14 cellular contexts compared by ENCODE assay signal in genomic region chr14:53619625-53620324, GRCh38.
DNase-seq lines count a peak whose midpoint lies in the region; ATAC-seq and TF ChIP-seq lines count a peak whose summit lies in the region.
"Had no signal": no experiment of that assay in that cellular context is flagged by ENCODE, and none has a peak within 500 bp of the region (broad histone marks: within the 10 kb centered on the region; RNA-seq: fewer than 3 reads in every experiment).

No MANE protein-coding gene starts in this region.

- peak; percentile 78 for ATAC-seq in sciatic nerve

- peaks cover 8% of the 10 kb centered on the region for H3K4me1 ChIP-seq in suprapubic skin
- H3K4me1 ChIP-seq: SJSA1 had no signal

- H3K36me3 ChIP-seq in suprapubic skin, result no peaks in the 10 kb centered on the region
- H3K36me3 ChIP-seq: SJSA1, vagina had no signal

- TF ChIP-seq CTCF in suprapubic skin (IDR thresholded peaks at IDR 0.05), result no peak

- WGBS in suprapubic skin, result 62% methylated on average over 5 of the region's 5 CpGs

- TF ChIP-seq POLR2A in suprapubic skin (IDR thresholded peaks at IDR 0.05), result no peak

- H3K27me3 ChIP-seq in suprapubic skin, result peaks cover 2% of the 10 kb centered on the region
- H3K27me3 ChIP-seq: vagina had no signal

- DNase-seq in ELF-1 (ENCODE audit: low read depth, low spot score), result peak; percentile 27
- peak; percentile 58 for DNase-seq in amniotic epithelial cell (ENCODE audit: low read depth)
- peak; percentile 53 for DNase-seq in glomerular visceral epithelial cell (ENCODE audit: extremely low spot score)
- no peak for DNase-seq in sciatic nerve (ENCODE audit: low spot score)
- DNase-seq in effector CD4-positive, alpha-beta T cell, result no peak
- DNase-seq in SKM-1 (lab: John Stamatoyannopoulos, UW; ENCODE audit: unreplicated experiment), result no peak
- no peak for DNase-seq in suprapubic skin (ENCODE audit: low spot score in 2 of 2)
- DNase-seq in NCI-H526 (lab: John Stamatoyannopoulos, UW), result no peak
- DNase-seq: activated CD4-positive, CD25-positive, alpha-beta regulatory T cell; CD8-positive, alpha-beta memory T cell; hypothalamus; NCI-H446 treated with DMSO at 0.1 percent for 48 hours had no signal

- TF ChIP-seq EP300 in suprapubic skin (IDR thresholded peaks at IDR 0.05), result no peak

- no peak overlapping the region for H3K27ac ChIP-seq in suprapubic skin
- H3K27ac ChIP-seq: SJSA1, vagina had no signal

- H3K9me3 ChIP-seq in suprapubic skin, result no peaks in the 10 kb centered on the region
- H3K9me3 ChIP-seq: SJSA1, vagina had no signal

- intact Hi-C loops in sciatic nerve (cut with DNase I), result no loop called here

- no peak overlapping the region for H3K4me3 ChIP-seq in suprapubic skin
- H3K4me3 ChIP-seq: SJSA1, vagina had no signal

Comparison
In these comparisons a context has a peak if more than half of its experiments do, and no peak if none do; other contexts are left out.
1. DNase-seq: peak in ELF-1 (single experiment), amniotic epithelial cell (single experiment) and glomerular visceral epithelial cell (single experiment); none in sciatic nerve (single experiment), effector CD4-positive, alpha-beta T cell (single experiment), SKM-1 (single experiment), suprapubic skin (0 of 2) and NCI-H526 (0 of 2).